ENCODE assay signal across 27 cellular contexts in genomic region chr12:61879229-61879628, GRCh38.
"Had no signal": no experiment of that assay in that cellular context is flagged by ENCODE, and none has a peak within 500 bp of the region (broad histone marks: within the 10 kb centered on the region; RNA-seq: fewer than 3 reads in every experiment).

No MANE protein-coding gene starts in this region.

- H3K9me3 ChIP-seq: neutrophil, pancreas, psoas muscle, right lobe of liver, sigmoid colon, suprapubic skin, testis, tibial artery, transverse colon, upper lobe of right lung, uterus had no signal

- H3K9ac ChIP-seq: neural progenitor cell had no signal

- DNase-seq: naive thymus-derived CD4-positive, alpha-beta T cell; natural killer cell; nucleus accumbens; psoas muscle; right lobe of liver; sigmoid colon; small intestine; stimulated activated CD4-positive, alpha-beta T cell treated with anti-CD3 and anti-CD28 coated beads, Interleukin-12 subunit alpha, Interleukin-12 subunit beta, amount 100 ng/mL, for 4 hours; stimulated activated CD4-positive, alpha-beta T cell treated with anti-CD3 and anti-CD28 coated beads, Interleukin-1b, Interleukin-23, amount 100 ng/mL, for 48 hours; stimulated activated CD4-positive, alpha-beta T cell treated with anti-CD3 and anti-CD28 coated beads, Interleukin-4, amount 100 ng/mL, for 1 hour; stimulated activated CD4-positive, alpha-beta T cell treated with anti-CD3 and anti-CD28 coated beads, Interleukin-4, amount 100 ng/mL, for 4 hours; stimulated activated CD8-positive, alpha-beta memory T cell treated with anti-CD3 and anti-CD28 coated beads, Interleukin-4, amount 100 ng/mL, for 48 hours; stimulated activated naive CD4-positive, alpha-beta T cell; stimulated activated naive CD8-positive, alpha-beta T cell treated with anti-CD3 and anti-CD28 coated beads, Interleukin-15, amount 100 ng/mL, for 72 hours; stimulated activated naive CD8-positive, alpha-beta T cell treated with anti-CD3 and anti-CD28 coated beads, Interleukin-15, Interleukin-2, amounts not matched to agents 100 U/mL and 50 U/mL, for 24 hours; substantia nigra; testis; tibial artery; transverse colon; upper lobe of right lung; uterus had no signal

- H3K27me3 ChIP-seq: neural progenitor cell, neutrophil, pancreas, right lobe of liver, sigmoid colon, suprapubic skin, testis, tibial artery, transverse colon, upper lobe of right lung, uterus had no signal

- H3K4me3 ChIP-seq: neural progenitor cell, pancreas, psoas muscle, right lobe of liver, sigmoid colon, suprapubic skin, testis, tibial artery, transverse colon, upper lobe of right lung, uterus had no signal

- H3K4me1 ChIP-seq: pancreas, psoas muscle, right lobe of liver, sigmoid colon, suprapubic skin, testis, tibial artery, transverse colon, upper lobe of right lung, uterus had no signal

- H3K36me3 ChIP-seq: neural progenitor cell, neutrophil, pancreas, right lobe of liver, sigmoid colon, suprapubic skin, tibial artery, transverse colon, upper lobe of right lung, uterus had no signal

- H3K4me2 ChIP-seq: neural progenitor cell had no signal

- H3K27ac ChIP-seq: neural progenitor cell, neutrophil, pancreas, psoas muscle, right lobe of liver, sigmoid colon, suprapubic skin, testis, tibial artery, transverse colon, upper lobe of right lung, uterus had no signal

- ATAC-seq: naive thymus-derived CD4-positive, alpha-beta T cell; natural killer cell; pancreas; psoas muscle; right cardiac atrium; right lobe of liver; stimulated activated memory B cell treated with anti-CD40 and anti-IgM and Interleukin-4, amounts not matched to agents 10 μg/mL and 1 μg/mL and 100 μg/mL, for 72 hours; stimulated activated naive CD8-positive, alpha-beta T cell treated with anti-CD3 and anti-CD28 coated beads, Interleukin-15, amount 100 ng/mL, for 72 hours; stimulated activated naive CD8-positive, alpha-beta T cell treated with anti-CD3 and anti-CD28 coated beads, Interleukin-15, Interleukin-2, amounts not matched to agents 100 U/mL and 50 U/mL, for 24 hours; upper lobe of right lung had no signal
